In the genomic region with DNA sequence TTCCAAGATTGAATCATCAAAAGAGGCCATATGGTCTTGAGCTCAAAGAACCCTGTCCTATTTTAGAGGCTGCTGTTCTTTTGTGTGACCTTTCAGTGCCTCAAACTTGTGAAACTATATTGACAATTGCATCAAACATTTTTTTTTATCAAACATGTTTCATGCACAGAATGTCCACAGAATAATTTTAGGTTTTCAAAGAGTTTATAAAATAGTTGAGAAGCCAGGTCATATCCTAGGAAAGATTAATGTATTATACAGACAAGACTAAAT, we compare ENCODE assay signal across 10 cellular contexts.
A peak's percentile ranks its signal among the peaks of the same experiment; 100 is the strongest.
DNase-seq lines count a peak whose midpoint lies in the region; ATAC-seq and TF ChIP-seq lines count a peak whose summit lies in the region.
"Had no signal": no experiment of that assay in that cellular context is flagged by ENCODE, and none has a peak within 500 bp of the region (broad histone marks: within the 10 kb centered on the region; RNA-seq: fewer than 3 reads in every experiment).

No MANE protein-coding gene starts in this region.

- H3K9me3 Mint-ChIP-seq in activated naive CD4-positive, alpha-beta T cell treated with anti-CD3 and anti-CD28 coated beads for 36 hours, result no peaks in the 10 kb centered on the region

- H3K36me3 ChIP-seq in RWPE2 (ENCODE audit: low read depth) (peaks cover 52% of the 10 kb centered on the region), smooth muscle cell (ENCODE audit: low read depth) (peaks cover 12% of the 10 kb centered on the region), thyroid gland (no peaks in the 10 kb centered on the region)
- H3K36me3 ChIP-seq: colonic mucosa, prostate gland had no signal

- peak overlapping the region; percentile 91 for H3K27ac ChIP-seq in RWPE2 (ENCODE audit: poor library complexity, severe bottlenecking)
- H3K27ac ChIP-seq in smooth muscle cell (ENCODE audit: low read depth), result peak overlapping the region; percentile 89
- H3K27ac ChIP-seq in thyroid gland, result no peak overlapping the region
- H3K27ac ChIP-seq: colonic mucosa, prostate gland had no signal

- TF ChIP-seq POLR2A in thyroid gland (IDR thresholded peaks at IDR 0.05), result no peak

- peaks cover 68% of the 10 kb centered on the region for H3K4me1 Mint-ChIP-seq in activated naive CD4-positive, alpha-beta T cell treated with anti-CD3 and anti-CD28 coated beads for 36 hours (ENCODE audit: low read depth)

- peak overlapping the region; percentile 92 for H3K27ac Mint-ChIP-seq in activated naive CD4-positive, alpha-beta T cell treated with anti-CD3 and anti-CD28 coated beads for 36 hours

- no peaks in the 10 kb centered on the region for H3K27me3 Mint-ChIP-seq in activated naive CD4-positive, alpha-beta T cell treated with anti-CD3 and anti-CD28 coated beads for 36 hours (ENCODE audit: low read depth)

- no peak overlapping the region for H3K4me2 ChIP-seq in smooth muscle cell

- H3K4me1 ChIP-seq in RWPE2 (ENCODE audit: insufficient read depth, poor library complexity, severe bottlenecking) (peaks cover 55% of the 10 kb centered on the region), smooth muscle cell (ENCODE audit: low read depth) (peaks cover 26% of the 10 kb centered on the region), thyroid gland (no peaks in the 10 kb centered on the region)
- H3K4me1 ChIP-seq: prostate gland had no signal

- H3K4me3 ChIP-seq in RWPE2 (ENCODE audit: severe bottlenecking), result no peak overlapping the region
- H3K4me3 ChIP-seq in smooth muscle cell, result no peak overlapping the region
- H3K4me3 ChIP-seq in thyroid gland (replicated peaks in 1 of 3), result no peak overlapping the region
- H3K4me3 ChIP-seq: colonic mucosa, prostate gland had no signal

- no peak overlapping the region for H2AFZ ChIP-seq in smooth muscle cell (ENCODE audit: low read depth)

- TF ChIP-seq CTCF in RWPE2 (IDR thresholded peaks at IDR 0.05; ENCODE audit: poor library complexity, severe bottlenecking) (no peak), smooth muscle cell (IDR thresholded peaks at IDR 0.05; ENCODE audit: borderline replicate concordance, insufficient read depth, poor library complexity, severe bottlenecking) (no peak), thyroid gland (IDR thresholded peaks at IDR 0.05) (no peak)

- H3K27me3 ChIP-seq in RWPE2 (ENCODE audit: insufficient read depth, poor library complexity, severe bottlenecking) (no peaks in the 10 kb centered on the region), smooth muscle cell (ENCODE audit: low read depth) (no peaks in the 10 kb centered on the region), thyroid gland (no peaks in the 10 kb centered on the region)
- H3K27me3 ChIP-seq: colonic mucosa had no signal

- H3K9me3 ChIP-seq in RWPE2 (ENCODE audit: severe bottlenecking) (no peaks in the 10 kb centered on the region), smooth muscle cell (replicated peaks; ENCODE audit: low read depth) (no peaks in the 10 kb centered on the region), thyroid gland (no peaks in the 10 kb centered on the region)
- H3K9me3 ChIP-seq: colonic mucosa, prostate gland had no signal

- H4K20me1 ChIP-seq in smooth muscle cell (ENCODE audit: low read depth), result peaks cover 72% of the 10 kb centered on the region

- peaks cover 23% of the 10 kb centered on the region for H3F3A ChIP-seq in smooth muscle cell (ENCODE audit: low read depth)

- peaks cover 78% of the 10 kb centered on the region for H3K79me2 ChIP-seq in smooth muscle cell (ENCODE audit: low read depth)

- intact Hi-C loops in activated naive CD4-positive, alpha-beta T cell treated with anti-CD3 and anti-CD28 coated beads for 36 hours (cut with micrococcal nuclease), result loop anchor here (1.0 to 5.0 kb wide), 8 partner anchors 40 to 242 kb away; partner anchors contain the start of genes PEX1 and RBM48
- intact Hi-C loops in thyroid gland (cut with DNase I), result no loop called here

- DNase-seq in activated naive CD4-positive, alpha-beta T cell treated with anti-CD3 and anti-CD28 coated beads for 36 hours, result no peak
- no peak for DNase-seq in activated naive CD4-positive, alpha-beta T cell (lab: John Stamatoyannopoulos, UW)
- DNase-seq in RWPE2 (ENCODE audit: low spot score), result no peak
- no peak for DNase-seq in smooth muscle cell (lab: John Stamatoyannopoulos, UW; ENCODE audit: unreplicated experiment)
- no peak for DNase-seq in D341Med (ENCODE audit: low spot score)
- no peak for DNase-seq in thyroid gland
- no peak for DNase-seq in GDM1 (lab: John Stamatoyannopoulos, UW)
- DNase-seq: colonic mucosa had no signal

- CTCF ChIA-PET in activated naive CD4-positive, alpha-beta T cell treated with anti-CD3 and anti-CD28 coated beads for 36 hours (lab: Charles Lee), result no interaction called here

- peaks cover 46% of the 10 kb centered on the region for H3K36me3 Mint-ChIP-seq in activated naive CD4-positive, alpha-beta T cell treated with anti-CD3 and anti-CD28 coated beads for 36 hours (ENCODE audit: low read depth)

- no peak overlapping the region for H3K4me3 Mint-ChIP-seq in activated naive CD4-positive, alpha-beta T cell treated with anti-CD3 and anti-CD28 coated beads for 36 hours

- ATAC-seq in GM21786 (IDR thresholded peaks at IDR 0.05; ENCODE audit: unreplicated experiment) (peak; percentile 19), RWPE2 (ENCODE audit: low read depth) (no peak)

- no peak overlapping the region for H3K9ac ChIP-seq in smooth muscle cell (ENCODE audit: low read depth)

Comparison
In these comparisons a context has a peak if more than half of its experiments do, and no peak if none do; other contexts are left out.
1. H3K27ac ChIP-seq: peak in RWPE2 (single experiment) and smooth muscle cell (single experiment); none in thyroid gland (0 of 3).